12 cellular contexts compared by ENCODE assay signal in genomic region chr2:54613361-54613760, GRCh38.
DNase-seq lines count a peak whose midpoint lies in the region; TF ChIP-seq lines count a peak whose summit lies in the region.
"Had no signal": no experiment of that assay in that cellular context is flagged by ENCODE, and none has a peak within 500 bp of the region (broad histone marks: within the 10 kb centered on the region; RNA-seq: fewer than 3 reads in every experiment).

No MANE protein-coding gene starts in this region.

- H3K9me3 Mint-ChIP-seq in HFFc6 (no peaks in the 10 kb centered on the region), immature natural killer cell (no peaks in the 10 kb centered on the region)
- H3K9me3 Mint-ChIP-seq: CD8-positive, alpha-beta T cell had no signal

- H3K36me3 Mint-ChIP-seq in HFFc6 (ENCODE audit: low read depth) (peaks cover 34% of the 10 kb centered on the region), immature natural killer cell (peaks cover 6 to 28% (median 22%) of the 10 kb centered on the region in 3 donors)

- H3K4ac ChIP-seq in mesenchymal stem cell (ENCODE audit: low read depth in 1 of 2, low read length in 2 of 2), result no peak overlapping the region

- peaks cover 7% of the 10 kb centered on the region for H3K79me1 ChIP-seq in mesenchymal stem cell (replicated peaks; ENCODE audit: low read length, poor library complexity, severe bottlenecking)

- DNase-seq in A172 (ENCODE audit: low spot score), result peak; percentile 66
- no peak for DNase-seq in HFFc6
- DNase-seq in cardiac fibroblast (ENCODE audit: low read depth in 2 of 2), result peak; percentile 44 to 70
- no peak for DNase-seq in mesenchymal stem cell
- DNase-seq in EL, result no peak
- DNase-seq in stimulated activated CD4-positive, alpha-beta T cell treated with anti-CD3 and anti-CD28 coated beads, Interleukin-15, amount 100 ng/mL, for 24 hours, result no peak
- DNase-seq in immature natural killer cell, result no peak
- DNase-seq in NCI-H82 (lab: John Stamatoyannopoulos, UW), result no peak
- DNase-seq: activated naive CD4-positive, alpha-beta T cell; CD8-positive, alpha-beta T cell; Karpas-422; stimulated activated CD4-positive, alpha-beta T cell treated with anti-CD3 and anti-CD28 coated beads, Interleukin-4, amount 100 ng/mL, for 1 hour had no signal

- TF ChIP-seq CTCF in HFFc6 (IDR thresholded peaks at IDR 0.05) (no peak), cardiac fibroblast (IDR thresholded peaks at IDR 0.05; ENCODE audit: low read depth, low read length) (no peak)

- H4K91ac ChIP-seq in mesenchymal stem cell (ENCODE audit: low read length), result no peak overlapping the region

- H3K27ac Mint-ChIP-seq in HFFc6 (peak overlapping the region; percentile 42; the same call in 1 of the 2 replicates), immature natural killer cell (peak overlapping the region in 1 of 6 donors; percentile 30)

- H3K18ac ChIP-seq in mesenchymal stem cell (ENCODE audit: low read depth in 1 of 2, low read length in 2 of 2), result no peak overlapping the region

- H3K4me1 Mint-ChIP-seq in HFFc6 (ENCODE audit: low read depth) (peaks cover 42% of the 10 kb centered on the region), immature natural killer cell (peaks cover 12 to 54% of the 10 kb centered on the region in 2 donors)

- no peak overlapping the region for H2AFZ ChIP-seq in mesenchymal stem cell (ENCODE audit: low read depth, low read length)

- H3K14ac ChIP-seq in mesenchymal stem cell (ENCODE audit: low read length in 2 of 2), result no peak overlapping the region

- peaks cover 20 to 55% of the 10 kb centered on the region in 2 experiments for H3K36me3 ChIP-seq in mesenchymal stem cell (ENCODE audit: control insufficient read depth in 1 of 2, insufficient read depth in 2 of 2, low read depth in 1 of 2, low read length in 2 of 2)

- H3K4me3 Mint-ChIP-seq in HFFc6 (no peak overlapping the region), immature natural killer cell (no peak overlapping the region)
- H3K4me3 Mint-ChIP-seq: CD8-positive, alpha-beta T cell had no signal

- no peaks in the 10 kb centered on the region for H3K27me3 ChIP-seq in mesenchymal stem cell (ENCODE audit: control insufficient read depth in 1 of 2, insufficient read depth in 1 of 2, low read length in 2 of 2)

- H3K27me3 Mint-ChIP-seq in HFFc6 (ENCODE audit: insufficient read depth) (no peaks in the 10 kb centered on the region; the same call in 1 of the 2 replicates), immature natural killer cell (ENCODE audit: low read depth in 3 of 3) (peaks cover 0 to 1% (median 0%) of the 10 kb centered on the region in 3 donors)

- H2BK12ac ChIP-seq in mesenchymal stem cell (ENCODE audit: low read length in 2 of 2), result no peak overlapping the region

- no peak overlapping the region for H2BK15ac ChIP-seq in mesenchymal stem cell (ENCODE audit: low read depth, poor library complexity, severe bottlenecking)

- no peak overlapping the region for H4K8ac ChIP-seq in mesenchymal stem cell (ENCODE audit: low read length)

- H3K4me3 ChIP-seq in cardiac fibroblast (replicated peaks in 1 of 2; ENCODE audit: low read depth in 2 of 2, low read length in 2 of 2), result no peak overlapping the region
- no peak overlapping the region for H3K4me3 ChIP-seq in mesenchymal stem cell (ENCODE audit: insufficient read depth in 1 of 2, low read depth in 1 of 2, low read length in 2 of 2)

- H3K27ac ChIP-seq in mesenchymal stem cell (ENCODE audit: low read length, poor library complexity, severe bottlenecking), result peak overlapping the region; percentile 93

- peak overlapping the region; percentile 58 for H2BK5ac ChIP-seq in mesenchymal stem cell (ENCODE audit: low read depth, low read length, poor library complexity, severe bottlenecking)

- H3K9me3 ChIP-seq in mesenchymal stem cell (ENCODE audit: control insufficient read depth, low read length), result no peaks in the 10 kb centered on the region

- H3K4me2 ChIP-seq in mesenchymal stem cell (ENCODE audit: low read length, poor library complexity, severe bottlenecking), result no peak overlapping the region

- no peak overlapping the region for H3K23ac ChIP-seq in mesenchymal stem cell (ENCODE audit: low read length in 2 of 2)

- peak overlapping the region; percentile 59 for H2AK5ac ChIP-seq in mesenchymal stem cell (ENCODE audit: low read length, severe bottlenecking)

- WGBS in mesenchymal stem cell, result 95% methylated on average over 2 of the region's 2 CpGs

- no peak overlapping the region for H3K9ac ChIP-seq in mesenchymal stem cell (ENCODE audit: low read length)

- no peak overlapping the region for H2BK120ac ChIP-seq in mesenchymal stem cell (ENCODE audit: low read depth, low read length)

- H3K4me1 ChIP-seq in mesenchymal stem cell (ENCODE audit: control insufficient read depth, insufficient read depth, low read depth, low read length), result peaks cover 20% of the 10 kb centered on the region

Comparison
In these comparisons a context has a peak if more than half of its experiments do, and no peak if none do; other contexts are left out.
1. DNase-seq: peak in A172 (single experiment) and cardiac fibroblast (2 of 2); none in HFFc6 (single experiment), mesenchymal stem cell (single experiment), EL (single experiment), stimulated activated CD4-positive, alpha-beta T cell treated with anti-CD3 and anti-CD28 coated beads, Interleukin-15, amount 100 ng/mL, for 24 hours (single experiment), immature natural killer cell (0 of 3) and NCI-H82 (single experiment).